In genomic region chrX:48598645-48599044, GRCh38 we compare ENCODE assay signal across 9 cellular contexts. TPM values are rescaled to one million over a fixed set of nuclear protein-coding genes. Genes with fewer than 3 reads are reported as not detected.
DNase-seq lines count a peak whose midpoint lies in the region; ATAC-seq and TF ChIP-seq lines count a peak whose summit lies in the region.
"Had no signal": no experiment of that assay in that cellular context is flagged by ENCODE, and none has a peak within 500 bp of the region (broad histone marks: within the 10 kb centered on the region; RNA-seq: fewer than 3 reads in every experiment).

No MANE protein-coding gene starts in this region.

- no peaks in the 10 kb centered on the region for H3K9me3 Mint-ChIP-seq in activated CD8-positive, alpha-beta memory T cell treated with anti-CD3 and anti-CD28 coated beads, Interleukin-2, amount 10 ng/mL, durations not matched to agents 7 days and 5 days (ENCODE audit: low read depth)
- peaks cover 3% of the 10 kb centered on the region for H3K9me3 Mint-ChIP-seq in mesothelial cell of epicardium

- peaks cover 0 to 47% (median 0%) of the 10 kb centered on the region in 3 donors for H3K36me3 ChIP-seq in tibial nerve

- no peak for TF ChIP-seq CTCF in astrocyte of the spinal cord (IDR thresholded peaks at IDR 0.05; ENCODE audit: low read depth, low read length)
- no peak for TF ChIP-seq CTCF in mesothelial cell of epicardium (IDR thresholded peaks at IDR 0.05; ENCODE audit: unreplicated experiment)
- TF ChIP-seq CTCF in tibial nerve (IDR thresholded peaks at IDR 0.05), result no peak

- WGBS in tibial nerve, 2 donors, result 88 to 100% methylated on average over 5 to 20 of the region's 24 CpGs

- peaks cover 10% of the 10 kb centered on the region for H3K4me1 Mint-ChIP-seq in activated CD8-positive, alpha-beta memory T cell treated with anti-CD3 and anti-CD28 coated beads, Interleukin-2, amount 10 ng/mL, durations not matched to agents 7 days and 5 days
- H3K4me1 Mint-ChIP-seq in mesothelial cell of epicardium, result peaks cover 7% of the 10 kb centered on the region

- H3K4me3 Mint-ChIP-seq in activated CD8-positive, alpha-beta memory T cell treated with anti-CD3 and anti-CD28 coated beads, Interleukin-2, amount 10 ng/mL, durations not matched to agents 7 days and 5 days, result peak overlapping the region; percentile 32
- peak overlapping the region; percentile 94 for H3K4me3 Mint-ChIP-seq in mesothelial cell of epicardium

- CTCF ChIA-PET in activated CD8-positive, alpha-beta memory T cell treated with anti-CD3 and anti-CD28 coated beads, Interleukin-2, amount 10 ng/mL, durations not matched to agents 7 days and 5 days (lab: Charles Lee), result no interaction called here

- peak overlapping the region; percentile 97 for H3K27ac Mint-ChIP-seq in activated CD8-positive, alpha-beta memory T cell treated with anti-CD3 and anti-CD28 coated beads, Interleukin-2, amount 10 ng/mL, durations not matched to agents 7 days and 5 days
- H3K27ac Mint-ChIP-seq in mesothelial cell of epicardium, result no peak overlapping the region

- no peak for DNase-seq in activated CD8-positive, alpha-beta memory T cell treated with anti-CD3 and anti-CD28 coated beads, Interleukin-2, amount 10 ng/mL, durations not matched to agents 7 days and 5 days
- DNase-seq in activated CD8-positive, alpha-beta memory T cell treated with anti-CD3 and anti-CD28 coated beads, Interleukin-2, amount 50 U/mL, for 4 hours, result no peak
- no peak for DNase-seq in astrocyte of the spinal cord (ENCODE audit: low read depth, low spot score)
- no peak for DNase-seq in mesothelial cell of epicardium (ENCODE audit: low spot score in 2 of 2, unreplicated experiment in 2 of 2)
- DNase-seq in tibial nerve (ENCODE audit: low spot score in 2 of 2), result no peak
- DNase-seq in erythroblast (lab: John Stamatoyannopoulos, UW), result no peak
- no peak for DNase-seq in NCI-H1092 (lab: John Stamatoyannopoulos, UW)
- DNase-seq in DMS 273 (lab: John Stamatoyannopoulos, UW; ENCODE audit: unreplicated experiment), result no peak

- H3K9me3 ChIP-seq in tibial nerve, result no peaks in the 10 kb centered on the region
- H3K9me3 ChIP-seq: BE2C had no signal

- no peak for TF ChIP-seq POLR2A in tibial nerve (IDR thresholded peaks at IDR 0.05)
- no peak for TF ChIP-seq POLR2A in erythroblast (IDR thresholded peaks at IDR 0.05; ENCODE audit: low read length)

- no peaks in the 10 kb centered on the region for H3K27me3 Mint-ChIP-seq in activated CD8-positive, alpha-beta memory T cell treated with anti-CD3 and anti-CD28 coated beads, Interleukin-2, amount 10 ng/mL, durations not matched to agents 7 days and 5 days
- H3K27me3 Mint-ChIP-seq in mesothelial cell of epicardium (ENCODE audit: low read depth), result no peaks in the 10 kb centered on the region

- peaks cover 1% of the 10 kb centered on the region for H3K36me3 Mint-ChIP-seq in activated CD8-positive, alpha-beta memory T cell treated with anti-CD3 and anti-CD28 coated beads, Interleukin-2, amount 10 ng/mL, durations not matched to agents 7 days and 5 days
- peaks cover 4% of the 10 kb centered on the region for H3K36me3 Mint-ChIP-seq in mesothelial cell of epicardium

- peaks cover 0 to 19% (median 0%) of the 10 kb centered on the region in 4 donors for H3K4me1 ChIP-seq in tibial nerve
- H3K4me1 ChIP-seq: BE2C had no signal

- in situ Hi-C loops in astrocyte of the spinal cord (cut with HindIII; ENCODE audit: low sequenced_read_pairs), result no loop called here

- no peak for ATAC-seq in activated CD8-positive, alpha-beta memory T cell treated with anti-CD3 and anti-CD28 coated beads, Interleukin-2, amount 10 ng/mL, durations not matched to agents 7 days and 5 days

- H3K4me3 ChIP-seq in astrocyte of the spinal cord (ENCODE audit: low read depth, low read length) (peak overlapping the region; percentile 54), tibial nerve (peak overlapping the region in 3 of 4 donors; percentile 57 to 67 (median 65))

- no peaks in the 10 kb centered on the region for H3K27me3 ChIP-seq in tibial nerve
- H3K27me3 ChIP-seq: BE2C had no signal

- H3K27ac ChIP-seq in tibial nerve, result peak overlapping the region; percentile 94 to 98 (median 96)

- no peak for TF ChIP-seq EP300 in tibial nerve (IDR thresholded peaks at IDR 0.05)

RNA-seq across cellular contexts. Expression of gene WDR13, which starts 1.4 kb away (rescaled TPM):
- total RNA-seq in activated CD8-positive, alpha-beta memory T cell treated with anti-CD3 and anti-CD28 coated beads, Interleukin-2, amount 10 ng/mL, durations not matched to agents 7 days and 5 days, result 10 to 100 TPM; 32.6 to 42.9 TPM
- total RNA-seq in mesothelial cell of epicardium, result 85.8 to 98.6 TPM (median 88.8 TPM) in 3 replicates
- 100 to 1,000 TPM; 108 to 224 (median 126) TPM for total RNA-seq in tibial nerve

RNA-seq across cellular contexts. Expression of gene RBM3, which starts 24.4 kb away (rescaled TPM):
- 100 to 1,000 TPM; 149 to 183 TPM for total RNA-seq in activated CD8-positive, alpha-beta memory T cell treated with anti-CD3 and anti-CD28 coated beads, Interleukin-2, amount 10 ng/mL, durations not matched to agents 7 days and 5 days
- 208 to 215 TPM (median 209 TPM) in 3 replicates for total RNA-seq in mesothelial cell of epicardium
- 100 to 1,000 TPM; 170 to 235 (median 217) TPM for total RNA-seq in tibial nerve

RNA-seq across cellular contexts. Expression of gene TBC1D25, which starts 59.1 kb away (rescaled TPM):
- total RNA-seq in activated CD8-positive, alpha-beta memory T cell treated with anti-CD3 and anti-CD28 coated beads, Interleukin-2, amount 10 ng/mL, durations not matched to agents 7 days and 5 days, result 10 to 100 TPM; 23.2 to 26.3 TPM
- total RNA-seq in mesothelial cell of epicardium, result 13.9 to 15.4 TPM (median 15.3 TPM) in 3 replicates
- 10 to 100 TPM in 3 of 4 donors, 1 to 10 TPM in 1; 9.9 to 15.9 (median 12.2) TPM for total RNA-seq in tibial nerve
